Comparison of ENCODE assay signal across 30 cellular contexts in genomic region chr11:72088076-72088806, GRCh38. TPM values are rescaled to one million over a fixed set of nuclear protein-coding genes. Genes with fewer than 3 reads are reported as not detected.
DNase-seq lines count a peak whose midpoint lies in the region; ATAC-seq and TF ChIP-seq lines count a peak whose summit lies in the region.
"Had no signal": no experiment of that assay in that cellular context is flagged by ENCODE, and none has a peak within 500 bp of the region (broad histone marks: within the 10 kb centered on the region; RNA-seq: fewer than 3 reads in every experiment).

No MANE protein-coding gene starts in this region.

- POLR2A ChIA-PET in IMR-90 (lab: Charles Lee; ENCODE audit: unreplicated experiment): no interaction called here

- H3K23ac ChIP-seq in IMR-90 (ENCODE audit: low read depth, low read length): no peak overlapping the region

- H3K79me2 ChIP-seq in parathyroid adenoma: peaks cover 5% of the 10 kb centered on the region

- no peak overlapping the region for H2AK5ac ChIP-seq in IMR-90 (ENCODE audit: low read depth, low read length)

- H3K4me2 ChIP-seq in IMR-90 (ENCODE audit: low read depth, low read length) (no peak overlapping the region), parathyroid adenoma (ENCODE audit: low read length) (no peak overlapping the region)

- BruUV-seq in IMR-90 (replicated peaks; lab: Mats Ljungman, UMichigan): no TSS peak

- no peaks in the 10 kb centered on the region for H3K9me3 Mint-ChIP-seq in central memory CD8-positive, alpha-beta T cell
- H3K9me3 Mint-ChIP-seq: dendritic cell treated with granulocyte-macrophage colony-stimulating factor and Interleukin-4, amounts not matched to agents 40 ng/mL and 50 ng/mL, for 4 days; neural crest cell had no signal

- dilution Hi-C loops in IMR-90 (cut with HindIII; ENCODE audit: low sequenced_read_pairs, unreplicated experiment): no loop called here

- no peak overlapping the region for H3K14ac ChIP-seq in IMR-90 (replicated peaks; ENCODE audit: low read depth, low read length)

- H3K36me3 ChIP-seq in IMR-90 (ENCODE audit: control insufficient read depth, insufficient read depth, low read length): peaks cover 9% of the 10 kb centered on the region
- no peaks in the 10 kb centered on the region for H3K36me3 ChIP-seq in parathyroid adenoma (ENCODE audit: control insufficient read depth, insufficient read depth, low read length)
- H3K36me3 ChIP-seq: cardiac muscle cell had no signal

- no peak overlapping the region for H4K8ac ChIP-seq in IMR-90 (ENCODE audit: low read depth in 2 of 2, low read length in 2 of 2)

- no peak overlapping the region for H2BK5ac ChIP-seq in IMR-90 (ENCODE audit: low read depth, low read length, poor library complexity, severe bottlenecking)

- H2BK15ac ChIP-seq in IMR-90 (ENCODE audit: low read depth, low read length): no peak overlapping the region

- no peaks in the 10 kb centered on the region; the same call in 1 of the 2 replicates for H3K9me1 ChIP-seq in IMR-90 (ENCODE audit: insufficient read depth, low read length)

- H4K91ac ChIP-seq in IMR-90 (ENCODE audit: insufficient read depth, low read depth, low read length): no peak overlapping the region; the same call in 1 of the 2 replicates

- H2AFZ ChIP-seq in IMR-90 (replicated peaks; ENCODE audit: low read length, poor library complexity) (no peak overlapping the region), parathyroid adenoma (no peak overlapping the region)

- H3K79me1 ChIP-seq in IMR-90 (ENCODE audit: low read depth in 1 of 2, low read length in 2 of 2): peaks cover 11 to 27% of the 10 kb centered on the region in 2 experiments; a peak in 3 of 4 replicates

- H3K4me1 ChIP-seq in IMR-90 (ENCODE audit: control insufficient read depth, insufficient read depth, low read length): no peaks in the 10 kb centered on the region
- H3K4me1 ChIP-seq in parathyroid adenoma: no peaks in the 10 kb centered on the region

- no peaks in the 10 kb centered on the region for H3K9me3 ChIP-seq in IMR-90 (ENCODE audit: control insufficient read depth, insufficient read depth, low read length)
- no peaks in the 10 kb centered on the region for H3K9me3 ChIP-seq in parathyroid adenoma (ENCODE audit: control insufficient read depth, low read length)
- H3K9me3 ChIP-seq: lower lobe of right lung, MG63, Peyer's patch, right lobe of liver had no signal

- no peak overlapping the region for H4K5ac ChIP-seq in IMR-90 (ENCODE audit: low read depth, low read length)

- no peaks in the 10 kb centered on the region for H3K27me3 Mint-ChIP-seq in central memory CD8-positive, alpha-beta T cell
- H3K27me3 Mint-ChIP-seq: activated CD8-positive, alpha-beta memory T cell treated with anti-CD3 and anti-CD28 coated beads, Interleukin-2, amount 10 ng/mL, durations not matched to agents 7 days and 5 days; dendritic cell treated with granulocyte-macrophage colony-stimulating factor and Interleukin-4, amounts not matched to agents 40 ng/mL and 50 ng/mL, for 4 days had no signal

- H2BK20ac ChIP-seq in IMR-90 (ENCODE audit: low read depth, low read length): no peak overlapping the region

- ATAC-seq in IMR-90 (ENCODE audit: low read depth) (no peak), GM19035 (IDR thresholded peaks at IDR 0.05; ENCODE audit: unreplicated experiment) (no peak)
- no peak for ATAC-seq in central memory CD8-positive, alpha-beta T cell (replicated peaks; ENCODE audit: extremely low read depth, poor library complexity, severe bottlenecking)
- ATAC-seq: activated CD8-positive, alpha-beta memory T cell treated with anti-CD3 and anti-CD28 coated beads, Interleukin-2, amount 10 ng/mL, durations not matched to agents 7 days and 5 days; lower lobe of right lung; right lobe of liver had no signal

- H3K4me3 ChIP-seq in IMR-90 (ENCODE audit: insufficient read depth, low read depth, low read length) (no peak overlapping the region), parathyroid adenoma (ENCODE audit: low read depth, low read length) (no peak overlapping the region)
- H3K4me3 ChIP-seq: cardiac muscle cell, lower lobe of right lung, MG63, Peyer's patch, right lobe of liver had no signal

- H3K4me3 Mint-ChIP-seq in central memory CD8-positive, alpha-beta T cell: no peak overlapping the region
- H3K4me3 Mint-ChIP-seq: activated CD8-positive, alpha-beta memory T cell treated with anti-CD3 and anti-CD28 coated beads, Interleukin-2, amount 10 ng/mL, durations not matched to agents 7 days and 5 days; dendritic cell treated with granulocyte-macrophage colony-stimulating factor and Interleukin-4, amounts not matched to agents 40 ng/mL and 50 ng/mL, for 4 days; neural crest cell had no signal

- H3K27me3 ChIP-seq in IMR-90 (ENCODE audit: control insufficient read depth, insufficient read depth, low read length) (no peaks in the 10 kb centered on the region), parathyroid adenoma (ENCODE audit: control insufficient read depth, insufficient read depth, low read length) (no peaks in the 10 kb centered on the region)
- H3K27me3 ChIP-seq: cardiac muscle cell, MG63, Peyer's patch, right lobe of liver had no signal

- CTCF ChIA-PET in IMR-90 (lab: Yijun Ruan, JAX): no interaction called here

- TF ChIP-seq RAD21 in IMR-90 (IDR thresholded peaks at IDR 0.05; ENCODE audit: low read length): no peak

- no peak overlapping the region for H3K27ac ChIP-seq in IMR-90 (ENCODE audit: insufficient read depth, low read length)
- peak overlapping the region; percentile 15 for H3K27ac ChIP-seq in parathyroid adenoma
- H3K27ac ChIP-seq: 22Rv1, cardiac muscle cell, lower lobe of right lung, Peyer's patch, right lobe of liver had no signal

- H2BK120ac ChIP-seq in IMR-90 (ENCODE audit: low read depth, low read length): no peak overlapping the region

- H3K56ac ChIP-seq in IMR-90 (ENCODE audit: extremely low read depth, insufficient read depth, low read length): no peak overlapping the region

- intact Hi-C loops in IMR-90 (cut with micrococcal nuclease): no loop called here

- TF ChIP-seq CTCF in IMR-90 (conservative IDR thresholded peaks at IDR 0.05; ENCODE audit: low read depth, low read length) (no peak), parathyroid adenoma (IDR thresholded peaks at IDR 0.05) (no peak)

- no peaks in the 10 kb centered on the region for H3K36me3 Mint-ChIP-seq in central memory CD8-positive, alpha-beta T cell (ENCODE audit: insufficient read depth)

- H4K20me1 ChIP-seq in IMR-90 (ENCODE audit: insufficient read depth, low read length): no peaks in the 10 kb centered on the region

- TF ChIP-seq POLR2A in IMR-90 (IDR thresholded peaks at IDR 0.05; ENCODE audit: low read depth, low read length): no peak

- in situ Hi-C loops in IMR-90 (cut with MboI; ENCODE audit: low sequenced_read_pairs): no loop called here

- no peak overlapping the region for H3K18ac ChIP-seq in IMR-90 (ENCODE audit: low read depth, low read length)

- WGBS in IMR-90 (ENCODE audit: extremely low coverage in 2 of 2, insufficient read length in 1 of 2), 2 experiments: 82% methylated on average over 2 of the region's 4 CpGs; no CpG with 5 or more reads in 1 of the 2 experiments

- H3K9ac ChIP-seq in IMR-90 (ENCODE audit: low read depth, low read length) (no peak overlapping the region), parathyroid adenoma (no peak overlapping the region)

- H3K4me1 Mint-ChIP-seq in central memory CD8-positive, alpha-beta T cell: peaks cover 4% of the 10 kb centered on the region

- no peak overlapping the region for H2AK9ac ChIP-seq in IMR-90 (replicated peaks; ENCODE audit: low read depth, low read length, poor library complexity)

- no peak overlapping the region for H3K4ac ChIP-seq in IMR-90 (ENCODE audit: low read depth, low read length)

- H3K27ac Mint-ChIP-seq in central memory CD8-positive, alpha-beta T cell (ENCODE audit: low read depth): peak overlapping the region; percentile 33
- H3K27ac Mint-ChIP-seq: activated CD8-positive, alpha-beta memory T cell treated with anti-CD3 and anti-CD28 coated beads, Interleukin-2, amount 10 ng/mL, durations not matched to agents 7 days and 5 days; dendritic cell treated with granulocyte-macrophage colony-stimulating factor and Interleukin-4, amounts not matched to agents 40 ng/mL and 50 ng/mL, for 4 days had no signal

- DNase-seq in NCI-H82 (lab: John Stamatoyannopoulos, UW) (peak; percentile 53), NCI-H82 treated with DMSO at 0.1 percent for 48 hours (lab: John Stamatoyannopoulos, UW; ENCODE audit: unreplicated experiment) (no peak), IMR-90 (no peak), NCI-H2107 treated with DMSO at 0.1 percent for 48 hours (lab: John Stamatoyannopoulos, UW; ENCODE audit: unreplicated experiment) (no peak), NCI-H748 (lab: John Stamatoyannopoulos, UW; ENCODE audit: unreplicated experiment) (no peak)
- DNase-seq in central memory CD8-positive, alpha-beta T cell (ENCODE audit: low spot score in 2 of 2): no peak
- DNase-seq: activated CD8-positive, alpha-beta memory T cell treated with anti-CD3 and anti-CD28 coated beads, Interleukin-2, amount 10 ng/mL, durations not matched to agents 7 days and 5 days; anterior cingulate cortex; DMS53; KBM-7; kidney; lower lobe of right lung; MG63; NCI-H1417 treated with DMSO at 0.1 percent for 48 hours; NCI-H2081 treated with DMSO at 0.1 percent for 48 hours; NCI-H446; Peyer's patch; SIG-M5; stimulated activated CD4-positive, alpha-beta T cell treated with anti-CD3 and anti-CD28 coated beads, Interleukin-15, amount 100 ng/mL, for 24 hours had no signal

TF ChIP-seq in IMR-90, 13 proteins besides CTCF, POLR2A, EP300 and RAD21 (continues in another document):
- no peak for TF ChIP-seq RFX5 (IDR thresholded peaks at IDR 0.05; ENCODE audit: low read depth, low read length)

RNA-seq across cellular contexts. Expression of gene LRRC51, which starts 7.6 kb away (rescaled TPM):
- total RNA-seq in IMR-90 (2012; rRNA removed): 4.4 and 5.6 TPM in 2 replicates
- 5.3 and 6.3 TPM in 2 replicates for polyA plus RNA-seq in IMR-90 (2012; rRNA removed)
- 3.2 and 6.6 TPM in 2 replicates for polyA plus RNA-seq in IMR-90 (2012; cell fraction: cytosol; rRNA removed)
- 2.7 and 4.4 TPM in 2 replicates for polyA plus RNA-seq in IMR-90 (2012; cell fraction: nucleus; rRNA removed; ENCODE audit: low replicate concordance)

RNA-seq across cellular contexts. Expression of gene NUMA1, which starts 7.9 kb away (rescaled TPM):
- total RNA-seq in IMR-90 (2012; rRNA removed): 56.7 and 61.7 TPM in 2 replicates
- polyA plus RNA-seq in IMR-90 (2012; rRNA removed): 97.0 and 107 TPM in 2 replicates
- 29.3 and 55.3 TPM in 2 replicates for polyA plus RNA-seq in IMR-90 (2012; cell fraction: cytosol; rRNA removed)
- 250 and 340 TPM in 2 replicates for polyA plus RNA-seq in IMR-90 (2012; cell fraction: nucleus; rRNA removed; ENCODE audit: low replicate concordance)

RNA-seq across cellular contexts. Expression of gene LAMTOR1, which starts 14.9 kb away (rescaled TPM):
- 118 and 137 TPM in 2 replicates for total RNA-seq in IMR-90 (2012; rRNA removed)
- 126 and 131 TPM in 2 replicates for polyA plus RNA-seq in IMR-90 (2012; rRNA removed)
- 138 and 178 TPM in 2 replicates for polyA plus RNA-seq in IMR-90 (2012; cell fraction: cytosol; rRNA removed)
- 55.2 and 81.9 TPM in 2 replicates for polyA plus RNA-seq in IMR-90 (2012; cell fraction: nucleus; rRNA removed; ENCODE audit: low replicate concordance)

RNA-seq across cellular contexts. Expression of gene TOMT, which starts 17.5 kb away (rescaled TPM):
- total RNA-seq in IMR-90 (2012; rRNA removed): not detected in 2 replicates
- polyA plus RNA-seq in IMR-90 (2012; rRNA removed): not detected in 2 replicates
- polyA plus RNA-seq in IMR-90 (2012; cell fraction: cytosol; rRNA removed): 0.05 TPM in 1 of 2 replicates, not detected in the other
- polyA plus RNA-seq in IMR-90 (2012; cell fraction: nucleus; rRNA removed; ENCODE audit: low replicate concordance): 0.39 and 0.64 TPM in 2 replicates
- total RNA-seq: cardiac muscle cell, kidney, lower lobe of right lung, mucosa of gallbladder, neural crest cell, Peyer's patch, posterior vena cava, subcutaneous adipose tissue, ureter had no signal
- polyA plus RNA-seq: cardiac muscle cell had no signal

RNA-seq across cellular contexts. Expression of gene ANAPC15, which starts 24.3 kb away (rescaled TPM):
- total RNA-seq in IMR-90 (2012; rRNA removed): 66.3 and 108 TPM in 2 replicates
- 78.7 and 84.2 TPM in 2 replicates for polyA plus RNA-seq in IMR-90 (2012; rRNA removed)
- polyA plus RNA-seq in IMR-90 (2012; cell fraction: cytosol; rRNA removed): 46.5 and 88.3 TPM in 2 replicates
- polyA plus RNA-seq in IMR-90 (2012; cell fraction: nucleus; rRNA removed; ENCODE audit: low replicate concordance): 15.0 and 38.6 TPM in 2 replicates
